In genomic region chr1:85464497-85465098, GRCh38 we compare ENCODE assay signal across 8 cellular contexts. TPM values are rescaled to one million over a fixed set of nuclear protein-coding genes. Genes with fewer than 3 reads are reported as not detected.
A peak's percentile ranks its signal among the peaks of the same experiment; 100 is the strongest.
DNase-seq lines count a peak whose midpoint lies in the region; ATAC-seq and TF ChIP-seq lines count a peak whose summit lies in the region.

No MANE protein-coding gene starts in this region.

- peak; percentile 69 for ATAC-seq in GM21717 (IDR thresholded peaks at IDR 0.05; ENCODE audit: unreplicated experiment)

- peak overlapping the region; percentile 9 for H3K4me3 Mint-ChIP-seq in T-helper 2 cell treated with Interferon-gamma antibody and Interleukin-4, amounts not matched to agents 5 μg/mL and 100 μg/mL, for 36 hours

- TF ChIP-seq CTCF in LNCaP clone FGC (IDR thresholded peaks at IDR 0.05; ENCODE audit: control insufficient read depth, extremely low read depth, insufficient read depth), result no peak
- no peak for TF ChIP-seq CTCF in lower leg skin (IDR thresholded peaks at IDR 0.05)

- no peaks in the 10 kb centered on the region for H3K4me1 Mint-ChIP-seq in T-helper 2 cell treated with Interferon-gamma antibody and Interleukin-4, amounts not matched to agents 5 μg/mL and 100 μg/mL, for 36 hours (ENCODE audit: low read depth)

- peaks cover 66% of the 10 kb centered on the region for H3K27me3 Mint-ChIP-seq in T-helper 2 cell treated with Interferon-gamma antibody and Interleukin-4, amounts not matched to agents 5 μg/mL and 100 μg/mL, for 36 hours (ENCODE audit: low read depth)

- no peaks in the 10 kb centered on the region for H3K36me3 Mint-ChIP-seq in T-helper 2 cell treated with Interferon-gamma antibody and Interleukin-4, amounts not matched to agents 5 μg/mL and 100 μg/mL, for 36 hours (ENCODE audit: low read depth)

- WGBS in lower leg skin, 2 donors, result 0 to 1% methylated on average over 17 to 40 of the region's 72 CpGs

- DNase-seq in ELR (ENCODE audit: low read depth), result peak; percentile 87
- no peak for DNase-seq in LNCaP clone FGC (ENCODE audit: low read depth)
- DNase-seq in T-helper 2 cell treated with Interferon-gamma antibody and Interleukin-4, amounts not matched to agents 5 μg/mL and 100 μg/mL, for 36 hours (ENCODE audit: low spot score), result peak; percentile 8
- peak; percentile 82 for DNase-seq in ecto neural progenitor cell (ENCODE audit: low spot score)
- DNase-seq in lower leg skin (ENCODE audit: low spot score in 2 of 2), result peak; percentile 29 to 94
- DNase-seq in stimulated activated CD4-positive, alpha-beta T cell treated with anti-CD3 and anti-CD28 coated beads, TNF-alpha, amount 100 ng/mL, for 48 hours (ENCODE audit: low read depth in 3 of 3), result peak; percentile 1 to 6 (median 2)
- no peak for DNase-seq in effector CD8-positive, alpha-beta T cell (lab: John Stamatoyannopoulos, UW)

- TF ChIP-seq POLR2A in lower leg skin (IDR thresholded peaks at IDR 0.05), result no peak

- H3K4me3 ChIP-seq in LNCaP clone FGC (ENCODE audit: low read depth, low read length), result peak overlapping the region; percentile 68
- H3K4me3 ChIP-seq in lower leg skin (ENCODE audit: low read depth, poor library complexity, severe bottlenecking), result peak overlapping the region; percentile 60

- H3K27ac Mint-ChIP-seq in T-helper 2 cell treated with Interferon-gamma antibody and Interleukin-4, amounts not matched to agents 5 μg/mL and 100 μg/mL, for 36 hours, result no peak overlapping the region

- intact Hi-C loops in lower leg skin (cut with DNase I; ENCODE audit: low total_unique reads), result no loop called here

- no peaks in the 10 kb centered on the region for H3K9me3 Mint-ChIP-seq in T-helper 2 cell treated with Interferon-gamma antibody and Interleukin-4, amounts not matched to agents 5 μg/mL and 100 μg/mL, for 36 hours

RNA-seq across cellular contexts. Expression of gene DDAH1, which starts 0.4 kb away (rescaled TPM):
- total RNA-seq in lower leg skin, result 10 to 100 TPM in 2 of 4 donors, 1 to 10 TPM in 2; 8.3 to 21.1 (median 13.3) TPM

Comparison
In these comparisons a context has a peak if more than half of its experiments do, and no peak if none do; other contexts are left out.
1. DNase-seq: peak in ELR (single experiment), T-helper 2 cell treated with Interferon-gamma antibody and Interleukin-4, amounts not matched to agents 5 μg/mL and 100 μg/mL, for 36 hours (single experiment), ecto neural progenitor cell (single experiment), lower leg skin (2 of 2) and stimulated activated CD4-positive, alpha-beta T cell treated with anti-CD3 and anti-CD28 coated beads, TNF-alpha, amount 100 ng/mL, for 48 hours (3 of 3); none in LNCaP clone FGC (single experiment) and effector CD8-positive, alpha-beta T cell (single experiment).